ENCODE assay signal across 9 cellular contexts in genomic region chr17:6454495-6455320, GRCh38. TPM values are rescaled to one million over a fixed set of nuclear protein-coding genes. Genes with fewer than 3 reads are reported as not detected.
DNase-seq lines count a peak whose midpoint lies in the region; ATAC-seq and TF ChIP-seq lines count a peak whose summit lies in the region.
"Had no signal": no experiment of that assay in that cellular context is flagged by ENCODE, and none has a peak within 500 bp of the region (broad histone marks: within the 10 kb centered on the region; RNA-seq: fewer than 3 reads in every experiment).

No MANE protein-coding gene starts in this region.

- H3K36me3 Mint-ChIP-seq in naive B cell, result no peaks in the 10 kb centered on the region

- H3K27me3 Mint-ChIP-seq in naive B cell, result no peaks in the 10 kb centered on the region

- peaks cover 0 to 9% of the 10 kb centered on the region in 2 donors for H3K4me1 ChIP-seq in right atrium auricular region
- peaks cover 44% of the 10 kb centered on the region for H3K4me1 ChIP-seq in ectodermal cell (ENCODE audit: control insufficient read depth, insufficient read depth, low read length)

- ATAC-seq in Right ventricle myocardium superior (ENCODE audit: poor library complexity) (no peak), naive B cell (ENCODE audit: low read depth in 2 of 2) (no peak), HG02798 (IDR thresholded peaks at IDR 0.05; ENCODE audit: poor library complexity, unreplicated experiment) (no peak)

- intact Hi-C loops in Right ventricle myocardium superior (cut with DNase I), result no loop called here

- H3K27me3 ChIP-seq in right atrium auricular region, result peaks cover 0 to 11% of the 10 kb centered on the region in 2 donors
- H3K27me3 ChIP-seq in ectodermal cell (ENCODE audit: control insufficient read depth, insufficient read depth, low read length, poor library complexity, severe bottlenecking), result no peaks in the 10 kb centered on the region

- H3K27ac ChIP-seq in right atrium auricular region, result no peak overlapping the region
- H3K27ac ChIP-seq in ectodermal cell (ENCODE audit: insufficient read depth, low read depth, low read length, poor library complexity, severe bottlenecking), result no peak overlapping the region

- H3K9me3 ChIP-seq in right atrium auricular region, result no peaks in the 10 kb centered on the region
- no peaks in the 10 kb centered on the region for H3K9me3 ChIP-seq in ectodermal cell (ENCODE audit: control insufficient read depth, low read length)

- H3K9me3 Mint-ChIP-seq in naive B cell, result no peaks in the 10 kb centered on the region

- TF ChIP-seq CTCF in right atrium auricular region (IDR thresholded peaks at IDR 0.05), result no peak

- WGBS in ectodermal cell, 2 experiments, result 9 to 10% methylated on average over 35 of the region's 35 CpGs

- peak overlapping the region in 6 of 8 donors; percentile 30 to 69 (median 46) for H3K4me3 Mint-ChIP-seq in naive B cell

- H3K4me3 ChIP-seq in right atrium auricular region, result peak overlapping the region; percentile 7 to 35
- peak overlapping the region; percentile 45 for H3K4me3 ChIP-seq in ectodermal cell (ENCODE audit: insufficient read depth, low read depth, low read length)

- DNase-seq in right atrium auricular region (ENCODE audit: low spot score) (no peak), Right ventricle myocardium superior (no peak), naive B cell (no peak), CD1c-positive myeloid dendritic cell (ENCODE audit: extremely low spot score) (no peak), SW 1271 (lab: John Stamatoyannopoulos, UW) (no peak)
- DNase-seq in activated CD8-positive, alpha-beta memory T cell treated with anti-CD3 and anti-CD28 coated beads, Interleukin-2, amount 50 U/mL, for 4 hours, result no peak
- DNase-seq: NCI-H446 treated with DMSO at 0.1 percent for 48 hours had no signal

- peak overlapping the region in 5 of 6 donors; percentile 85 to 94 (median 93) for H3K27ac Mint-ChIP-seq in naive B cell

- H3K36me3 ChIP-seq in right atrium auricular region (no peaks in the 10 kb centered on the region), ectodermal cell (ENCODE audit: control insufficient read depth, insufficient read depth, low read length) (peaks cover 4% of the 10 kb centered on the region)

- peaks cover 35 to 43% (median 41%) of the 10 kb centered on the region in 3 donors for H3K4me1 Mint-ChIP-seq in naive B cell

RNA-seq across cellular contexts. Expression of gene PIMREG, which starts 10.5 kb away (rescaled TPM):
- total RNA-seq in right atrium auricular region (under 1 TPM in 1 of 2 donors, not detected in 1; 0.93 TPM), Right ventricle myocardium superior (0.59 TPM)
- polyA plus RNA-seq in ectodermal cell (2013, experiment 1 of 4), result 110 TPM
- 93.7 TPM for polyA plus RNA-seq in ectodermal cell (2013, experiment 2 of 4)
- 90.0 TPM for polyA plus RNA-seq in ectodermal cell (2013, experiment 3 of 4)
- 88.6 TPM for polyA plus RNA-seq in ectodermal cell (2013, experiment 4 of 4)
- polyA plus RNA-seq in naive B cell (ENCODE audit: low read depth in 6 of 6), result not detected

RNA-seq across cellular contexts. Expression of gene AIPL1, which starts 19.8 kb away (rescaled TPM):
- total RNA-seq in right atrium auricular region, result not detected
- not detected for total RNA-seq in Right ventricle myocardium superior
- 2.0 TPM for polyA plus RNA-seq in ectodermal cell (2013, experiment 1 of 4)
- 2.5 TPM for polyA plus RNA-seq in ectodermal cell (2013, experiment 2 of 4)
- 0.69 TPM for polyA plus RNA-seq in ectodermal cell (2013, experiment 3 of 4)
- 1.7 TPM for polyA plus RNA-seq in ectodermal cell (2013, experiment 4 of 4)
- not detected for polyA plus RNA-seq in naive B cell (ENCODE audit: low read depth in 6 of 6)
